Comparison of ENCODE assay signal across 8 cellular contexts in genomic region chr12:39011161-39011560, GRCh38.
"Had no signal": no experiment of that assay in that cellular context is flagged by ENCODE, and none has a peak within 500 bp of the region (broad histone marks: within the 10 kb centered on the region; RNA-seq: fewer than 3 reads in every experiment).

No MANE protein-coding gene starts in this region.

- H3K4me2 ChIP-seq: GM23338, KMS-11 had no signal

- H3K9ac ChIP-seq: KMS-11 had no signal

- H3K36me3 ChIP-seq: HAP-1 had no signal

- H3K27ac ChIP-seq: KMS-11 had no signal

- H3K9me3 ChIP-seq: HAP-1 had no signal

- H3K4me3 ChIP-seq: GM23338, HAP-1 had no signal

- DNase-seq: H7, HFFc6, IMR-90, KBM-7 had no signal

- H3K4me1 ChIP-seq: HAP-1 had no signal

- ATAC-seq: GM23338, HCT116 had no signal

- H2AFZ ChIP-seq: GM23338 had no signal
